Comparison of ENCODE assay signal across 1 cellular context in the genomic region with DNA sequence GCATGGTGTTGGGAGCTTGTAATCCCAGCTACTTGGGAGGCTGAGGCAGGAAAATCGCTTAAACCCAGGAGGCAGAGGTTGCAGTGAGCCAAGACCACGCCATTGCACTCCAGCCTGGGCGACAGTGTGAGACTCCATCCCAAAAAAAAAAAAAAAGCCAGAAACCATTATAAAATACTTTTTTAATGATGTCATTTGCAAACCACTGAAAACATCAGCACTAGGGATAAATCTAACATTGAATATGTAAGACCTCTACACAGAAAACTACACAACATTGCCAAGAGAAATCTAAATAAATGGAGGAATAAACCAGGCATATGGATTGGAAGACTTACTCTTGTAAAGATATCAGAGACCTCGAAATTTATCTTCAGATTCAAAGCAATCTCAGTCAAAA.
A peak's percentile ranks its signal among the peaks of the same experiment; 100 is the strongest.
TF ChIP-seq lines count a peak whose summit lies in the region.
"Not testable (repeated sequence)": the region's sequence is repeated elsewhere in the genome, so short reads cannot be mapped to it uniquely, and the experiment has no call there.

No MANE protein-coding gene starts in this region.

TF ChIP-seq in HepG2, 621 proteins besides CTCF, POLR2A, EP300 and RAD21:
- 0 out of 2 replicates have a peak, but pooled peaks have one; percentile 21 for TF ChIP-seq ATF7 (IDR thresholded peaks at IDR 0.05)
- not testable (repeated sequence) for TF ChIP-seq ATF7 (CRISPR knock-in tag; IDR thresholded peaks at IDR 0.05)
